Comparison of ENCODE assay signal across 8 cellular contexts in genomic region chr16:81095953-81096714, GRCh38. TPM values are rescaled to one million over a fixed set of nuclear protein-coding genes. Genes with fewer than 3 reads are reported as not detected.
DNase-seq lines count a peak whose midpoint lies in the region; ATAC-seq and TF ChIP-seq lines count a peak whose summit lies in the region.

Gene GCSH, minus strand, starts transcription at chr16:81096395. Its CDS starts 117 bp downstream, at chr16:81096278.

- H3K9ac ChIP-seq in colonic mucosa (ENCODE audit: low read depth in 2 of 2, low read length in 2 of 2), result peak within 1 kb of the TSS; percentile 55 to 76

- peak; percentile 94 to 97 for DNase-seq in AML-193 (lab: John Stamatoyannopoulos, UW)
- peak; percentile 97 for DNase-seq in GM19238 (ENCODE audit: insufficient read length, low spot score)
- peak; percentile 98 to 99 for DNase-seq in NCI-H524 (lab: John Stamatoyannopoulos, UW)
- DNase-seq in activated CD4-positive, alpha-beta T cell treated with anti-CD3 and anti-CD28 coated beads for 48 hours, result peak; percentile 98
- DNase-seq in colonic mucosa, result peak; percentile 99
- DNase-seq in kidney tubule cell (ENCODE audit: low spot score), result peak; percentile 99
- peak; percentile 93 to 97 (median 96) for DNase-seq in stimulated activated CD4-positive, alpha-beta T cell treated with anti-CD3 and anti-CD28 coated beads, Interleukin-1b, Interleukin-23, amount 100 ng/mL, for 24 hours (ENCODE audit: low read depth in 4 of 4, low spot score in 1 of 4)

- peak; percentile 97 for ATAC-seq in HG03442 (IDR thresholded peaks at IDR 0.05; ENCODE audit: unreplicated experiment)

- H3K4me3 ChIP-seq in colonic mucosa, result peak within 1 kb of the TSS; percentile 94

- peak within 1 kb of the TSS; percentile 69 for H3K27ac ChIP-seq in colonic mucosa

- H3K27me3 ChIP-seq in colonic mucosa, result no peaks in the 10 kb centered on the region

- no peaks in the 10 kb centered on the region for H3K9me3 ChIP-seq in colonic mucosa

- H3K36me3 ChIP-seq in colonic mucosa, result no peaks in the 10 kb centered on the region

- no peak for TF ChIP-seq CTCF in colonic mucosa (IDR thresholded peaks at IDR 0.05)

- intact Hi-C loops in colonic mucosa (cut with DNase I), result loop anchor here (5.0 kb wide), 1 partner anchor 221 kb away; no protein-coding TSS in a partner anchor

- H3K4me1 ChIP-seq in colonic mucosa, result no peaks in the 10 kb centered on the region

RNA-seq across cellular contexts. Expression of gene GCSH, which starts in this region (rescaled TPM):
- total RNA-seq in colonic mucosa, result 10 to 100 TPM in 1 of 2 donors, 1 to 10 TPM in 1; 9.4 to 24.7 TPM

Comparison
In these comparisons a context has a peak if more than half of its experiments do, and no peak if none do; other contexts are left out.
1. Peak in every context shown above with its lines: DNase-seq, ATAC-seq, H3K4me3 ChIP-seq and H3K27ac ChIP-seq.